In genomic region chr20:38472513-38473352, GRCh38 we compare ENCODE assay signal across 2 cellular contexts.
TF ChIP-seq lines count a peak whose summit lies in the region.

RALGAPB (plus strand) TSS chr20:38472843; CDS start chr20:38488433, 15,590 bp downstream.

TF ChIP-seq in HCT116, 20 proteins besides CTCF, POLR2A, EP300 and RAD21 (continued from another document):
- TF ChIP-seq, protein P1, sequence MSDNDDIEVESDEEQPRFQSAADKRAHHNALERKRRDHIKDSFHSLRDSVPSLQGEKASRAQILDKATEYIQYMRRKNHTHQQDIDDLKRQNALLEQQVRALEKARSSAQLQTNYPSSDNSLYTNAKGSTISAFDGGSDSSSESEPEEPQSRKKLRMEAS (IDR thresholded peaks at IDR 0.05), result no peak
- TF ChIP-seq ZFX (IDR thresholded peaks at IDR 0.05) (peak; percentile 79), SRF (IDR thresholded peaks at IDR 0.05; ENCODE audit: low read depth) (no peak), CEBPB (IDR thresholded peaks at IDR 0.05; ENCODE audit: low read depth) (no peak), FOSL1 (IDR thresholded peaks at IDR 0.05; ENCODE audit: low read depth) (no peak), SP1 (IDR thresholded peaks at IDR 0.05; ENCODE audit: low read depth) (no peak), ELF1 (IDR thresholded peaks at IDR 0.05; ENCODE audit: borderline replicate concordance, low read depth) (peak; percentile 66), EZH2 (IDR thresholded peaks at IDR 0.05) (no peak), YY1 (IDR thresholded peaks at IDR 0.05; ENCODE audit: extremely low read depth, insufficient replicate concordance, low read depth, low read length) (peak; percentile 4), POLR2AphosphoS5 (IDR thresholded peaks at IDR 0.05; ENCODE audit: low read depth, low read length) (peak; percentile 94), SIN3A (IDR thresholded peaks at IDR 0.05; ENCODE audit: low read depth) (no peak)
- TF ChIP-seq, protein P2, sequence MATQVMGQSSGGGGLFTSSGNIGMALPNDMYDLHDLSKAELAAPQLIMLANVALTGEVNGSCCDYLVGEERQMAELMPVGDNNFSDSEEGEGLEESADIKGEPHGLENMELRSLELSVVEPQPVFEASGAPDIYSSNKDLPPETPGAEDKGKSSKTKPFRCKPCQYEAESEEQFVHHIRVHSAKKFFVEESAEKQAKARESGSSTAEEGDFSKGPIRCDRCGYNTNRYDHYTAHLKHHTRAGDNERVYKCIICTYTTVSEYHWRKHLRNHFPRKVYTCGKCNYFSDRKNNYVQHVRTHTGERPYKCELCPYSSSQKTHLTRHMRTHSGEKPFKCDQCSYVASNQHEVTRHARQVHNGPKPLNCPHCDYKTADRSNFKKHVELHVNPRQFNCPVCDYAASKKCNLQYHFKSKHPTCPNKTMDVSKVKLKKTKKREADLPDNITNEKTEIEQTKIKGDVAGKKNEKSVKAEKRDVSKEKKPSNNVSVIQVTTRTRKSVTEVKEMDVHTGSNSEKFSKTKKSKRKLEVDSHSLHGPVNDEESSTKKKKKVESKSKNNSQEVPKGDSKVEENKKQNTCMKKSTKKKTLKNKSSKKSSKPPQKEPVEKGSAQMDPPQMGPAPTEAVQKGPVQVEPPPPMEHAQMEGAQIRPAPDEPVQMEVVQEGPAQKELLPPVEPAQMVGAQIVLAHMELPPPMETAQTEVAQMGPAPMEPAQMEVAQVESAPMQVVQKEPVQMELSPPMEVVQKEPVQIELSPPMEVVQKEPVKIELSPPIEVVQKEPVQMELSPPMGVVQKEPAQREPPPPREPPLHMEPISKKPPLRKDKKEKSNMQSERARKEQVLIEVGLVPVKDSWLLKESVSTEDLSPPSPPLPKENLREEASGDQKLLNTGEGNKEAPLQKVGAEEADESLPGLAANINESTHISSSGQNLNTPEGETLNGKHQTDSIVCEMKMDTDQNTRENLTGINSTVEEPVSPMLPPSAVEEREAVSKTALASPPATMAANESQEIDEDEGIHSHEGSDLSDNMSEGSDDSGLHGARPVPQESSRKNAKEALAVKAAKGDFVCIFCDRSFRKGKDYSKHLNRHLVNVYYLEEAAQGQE (IDR thresholded peaks at IDR 0.05; ENCODE audit: low read depth), result no peak
- TF ChIP-seq, protein P3, sequence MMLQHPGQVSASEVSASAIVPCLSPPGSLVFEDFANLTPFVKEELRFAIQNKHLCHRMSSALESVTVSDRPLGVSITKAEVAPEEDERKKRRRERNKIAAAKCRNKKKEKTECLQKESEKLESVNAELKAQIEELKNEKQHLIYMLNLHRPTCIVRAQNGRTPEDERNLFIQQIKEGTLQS (IDR thresholded peaks at IDR 0.05), result no peak

TF ChIP-seq in neural cell, 6 proteins besides CTCF, POLR2A, EP300 and RAD21 (continued from another document):
- TF ChIP-seq, protein P2 (IDR thresholded peaks at IDR 0.05; ENCODE audit: borderline replicate concordance), result peak; percentile 76
- TF ChIP-seq SMC3 (conservative IDR thresholded peaks at IDR 0.05; ENCODE audit: poor library complexity), result peak; percentile 39
